Comparison of ENCODE assay signal across 22 cellular contexts in the genomic region with DNA sequence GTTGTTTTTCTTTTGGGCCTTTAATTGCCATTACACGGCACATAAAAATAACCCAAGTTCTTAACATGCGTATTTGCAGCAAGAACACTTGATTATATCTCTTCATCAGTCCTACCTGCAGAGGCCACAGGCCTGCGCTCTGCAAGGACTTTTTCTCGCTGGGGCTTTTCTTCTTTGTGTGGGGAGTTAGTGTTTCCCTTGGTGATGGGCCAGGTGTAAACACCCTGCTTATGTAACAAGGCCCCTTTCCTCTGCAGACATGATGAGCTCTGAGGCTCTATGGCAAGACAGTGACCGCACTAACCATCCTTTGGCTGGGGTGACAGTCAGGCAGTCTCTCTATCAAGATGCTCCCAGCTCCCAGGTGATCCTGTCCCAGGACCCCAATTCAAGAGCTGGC.
"Had no signal": no experiment of that assay in that cellular context is flagged by ENCODE, and none has a peak within 500 bp of the region (broad histone marks: within the 10 kb centered on the region; RNA-seq: fewer than 3 reads in every experiment).

No MANE protein-coding gene starts in this region.

- ATAC-seq: left lobe of liver, natural killer cell, sciatic nerve had no signal

- H3K9me3 ChIP-seq: prostate gland, right atrium auricular region, stomach, thyroid gland, vagina had no signal

- H3K4me3 ChIP-seq: dorsolateral prefrontal cortex, lung, neural progenitor cell, prostate gland, right atrium auricular region, smooth muscle cell, stomach, thyroid gland, vagina had no signal

- FAIRE-seq: frontal cortex, kidney had no signal

- H3K4me2 ChIP-seq: neural progenitor cell, smooth muscle cell had no signal

- H2AFZ ChIP-seq: neural progenitor cell had no signal

- H3K36me3 ChIP-seq: neural progenitor cell, prostate gland, right atrium auricular region, stomach, thyroid gland, vagina had no signal

- H3K27ac ChIP-seq: dorsolateral prefrontal cortex, neural progenitor cell, prostate gland, right atrium auricular region, stomach, thyroid gland, vagina had no signal

- H3K4me1 ChIP-seq: neural progenitor cell, prostate gland, right atrium auricular region, stomach, thyroid gland, vagina had no signal

- H3K9ac ChIP-seq: neural progenitor cell had no signal

- DNase-seq: dorsolateral prefrontal cortex; effector CD4-positive, alpha-beta T cell; hypothalamus; kidney; natural killer cell; stimulated activated CD4-positive, alpha-beta T cell treated with anti-CD3 and anti-CD28 coated beads, Interleukin-12 subunit alpha, Interleukin-12 subunit beta, amount 100 ng/mL, for 4 hours; stimulated activated CD4-positive, alpha-beta T cell treated with anti-CD3 and anti-CD28 coated beads, Interleukin-1b, Interleukin-23, amount 100 ng/mL, for 48 hours; stimulated activated CD4-positive, alpha-beta T cell treated with anti-CD3 and anti-CD28 coated beads, Interleukin-4, amount 100 ng/mL, for 1 hour; stimulated activated CD8-positive, alpha-beta memory T cell treated with anti-CD3 and anti-CD28 coated beads, Interleukin-4, amount 100 ng/mL, for 48 hours; stimulated activated naive CD4-positive, alpha-beta T cell treated with Interleukin-2 at 50 U/mL for 16 hours; stomach; thyroid gland; trophoblast cell had no signal

- H3K27me3 ChIP-seq: dorsolateral prefrontal cortex, neural progenitor cell, right atrium auricular region, stomach, thyroid gland, vagina had no signal
